1 cellular context compared by ENCODE assay signal in the genomic region with DNA sequence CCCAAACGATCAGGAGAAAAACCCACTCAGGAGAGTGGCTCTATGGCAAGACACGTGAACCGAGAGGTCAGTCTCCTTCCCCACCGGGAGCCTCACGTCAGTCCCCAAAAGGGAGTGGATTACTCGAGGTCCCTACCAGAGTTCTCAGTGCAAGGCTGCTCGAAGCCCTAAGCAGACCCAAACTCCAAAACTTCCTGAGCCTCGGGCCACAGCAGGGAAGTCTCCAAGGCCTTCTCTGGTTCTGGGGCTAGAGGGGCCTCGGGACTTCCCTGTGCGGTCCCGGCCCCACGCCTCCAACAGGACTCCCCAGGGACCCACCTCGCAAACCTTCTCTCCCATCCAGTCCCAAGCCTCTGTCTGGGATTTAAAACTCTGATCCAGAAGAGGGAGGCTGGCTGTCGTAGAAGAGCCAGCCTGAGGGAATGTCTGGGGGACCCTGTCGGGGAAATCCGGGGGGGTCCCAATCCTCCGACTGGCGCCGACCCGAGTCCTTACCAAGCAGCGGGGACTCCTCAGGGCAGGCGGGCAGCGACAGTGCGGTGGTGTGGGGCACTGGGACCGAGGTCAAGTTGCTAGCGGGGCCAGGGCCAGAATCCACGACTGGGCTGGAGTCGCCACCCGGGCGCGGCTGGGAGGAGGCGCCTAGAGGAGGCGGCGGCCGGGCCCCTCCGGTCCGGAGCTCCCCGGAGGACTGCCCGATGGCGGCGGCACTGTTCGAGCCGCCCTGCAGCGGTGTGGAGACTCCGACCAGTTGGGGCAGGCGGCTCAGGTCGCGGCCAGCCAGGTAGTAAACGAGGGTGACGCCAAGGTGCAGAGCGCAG.
TF ChIP-seq lines count a peak whose summit lies in the region.

No MANE protein-coding gene starts in this region.

TF ChIP-seq in HepG2, 621 proteins besides CTCF, POLR2A, EP300 and RAD21 (continued from another document and continues in another):
- TF ChIP-seq, protein P1, sequence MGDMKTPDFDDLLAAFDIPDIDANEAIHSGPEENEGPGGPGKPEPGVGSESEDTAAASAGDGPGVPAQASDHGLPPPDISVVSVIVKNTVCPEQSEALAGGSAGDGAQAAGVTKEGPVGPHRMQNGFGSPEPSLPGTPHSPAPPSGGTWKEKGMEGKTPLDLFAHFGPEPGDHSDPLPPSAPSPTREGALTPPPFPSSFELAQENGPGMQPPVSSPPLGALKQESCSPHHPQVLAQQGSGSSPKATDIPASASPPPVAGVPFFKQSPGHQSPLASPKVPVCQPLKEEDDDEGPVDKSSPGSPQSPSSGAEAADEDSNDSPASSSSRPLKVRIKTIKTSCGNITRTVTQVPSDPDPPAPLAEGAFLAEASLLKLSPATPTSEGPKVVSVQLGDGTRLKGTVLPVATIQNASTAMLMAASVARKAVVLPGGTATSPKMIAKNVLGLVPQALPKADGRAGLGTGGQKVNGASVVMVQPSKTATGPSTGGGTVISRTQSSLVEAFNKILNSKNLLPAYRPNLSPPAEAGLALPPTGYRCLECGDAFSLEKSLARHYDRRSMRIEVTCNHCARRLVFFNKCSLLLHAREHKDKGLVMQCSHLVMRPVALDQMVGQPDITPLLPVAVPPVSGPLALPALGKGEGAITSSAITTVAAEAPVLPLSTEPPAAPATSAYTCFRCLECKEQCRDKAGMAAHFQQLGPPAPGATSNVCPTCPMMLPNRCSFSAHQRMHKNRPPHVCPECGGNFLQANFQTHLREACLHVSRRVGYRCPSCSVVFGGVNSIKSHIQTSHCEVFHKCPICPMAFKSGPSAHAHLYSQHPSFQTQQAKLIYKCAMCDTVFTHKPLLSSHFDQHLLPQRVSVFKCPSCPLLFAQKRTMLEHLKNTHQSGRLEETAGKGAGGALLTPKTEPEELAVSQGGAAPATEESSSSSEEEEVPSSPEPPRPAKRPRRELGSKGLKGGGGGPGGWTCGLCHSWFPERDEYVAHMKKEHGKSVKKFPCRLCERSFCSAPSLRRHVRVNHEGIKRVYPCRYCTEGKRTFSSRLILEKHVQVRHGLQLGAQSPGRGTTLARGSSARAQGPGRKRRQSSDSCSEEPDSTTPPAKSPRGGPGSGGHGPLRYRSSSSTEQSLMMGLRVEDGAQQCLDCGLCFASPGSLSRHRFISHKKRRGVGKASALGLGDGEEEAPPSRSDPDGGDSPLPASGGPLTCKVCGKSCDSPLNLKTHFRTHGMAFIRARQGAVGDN (CRISPR knock-in tag; IDR thresholded peaks at IDR 0.05) = peak; percentile 4; the same call in 1 of the 2 replicates
- TF ChIP-seq SRSF1 (optimal IDR thresholded peaks at IDR 0.05; ENCODE audit: low read depth, low read length) (peak; percentile 64), PAWR (CRISPR knock-in tag; IDR thresholded peaks at IDR 0.05; ENCODE audit: borderline replicate concordance) (no peak), KDM3A (CRISPR knock-in tag; IDR thresholded peaks at IDR 0.05; ENCODE audit: low read depth) (0 out of 2 replicates have a peak, but pooled peaks have one; percentile 21), ZNF510 (CRISPR knock-in tag; IDR thresholded peaks at IDR 0.05; ENCODE audit: low read depth) (peak; percentile 32; the same call in 1 of the 2 replicates), POLR2G (IDR thresholded peaks at IDR 0.05; ENCODE audit: low read depth, low read length) (peak; percentile 1; the same call in 1 of the 2 replicates), SALL2 (CRISPR knock-in tag; IDR thresholded peaks at IDR 0.05) (peak; percentile 57; the same call in 1 of the 2 replicates), ZBTB42 (CRISPR knock-in tag; IDR thresholded peaks at IDR 0.05) (0 out of 2 replicates have a peak, but pooled peaks have one; percentile 37), ZNF354B (CRISPR knock-in tag; IDR thresholded peaks at IDR 0.05) (no peak), HOXA7 (CRISPR knock-in tag; IDR thresholded peaks at IDR 0.05) (0 out of 2 replicates have a peak, but pooled peaks have one; percentile 38), HES4 (CRISPR knock-in tag; IDR thresholded peaks at IDR 0.05; ENCODE audit: borderline replicate concordance) (0 out of 2 replicates have a peak, but pooled peaks have one; percentile 32), ZNF333 (CRISPR knock-in tag; IDR thresholded peaks at IDR 0.05; ENCODE audit: borderline replicate concordance) (peak; percentile 54; the same call in 1 of the 2 replicates), ZNF776 (CRISPR knock-in tag; IDR thresholded peaks at IDR 0.05) (peak; percentile 56; the same call in 1 of the 2 replicates), ZC3H13 (CRISPR knock-in tag; IDR thresholded peaks at IDR 0.05) (peak; percentile 48; the same call in 1 of the 2 replicates), ZNF562 (CRISPR knock-in tag; IDR thresholded peaks at IDR 0.05; ENCODE audit: borderline replicate concordance) (0 out of 2 replicates have a peak, but pooled peaks have one; percentile 27), ZNF567 (CRISPR knock-in tag; IDR thresholded peaks at IDR 0.05; ENCODE audit: borderline replicate concordance) (no peak), MZF1 (CRISPR knock-in tag; IDR thresholded peaks at IDR 0.05; ENCODE audit: borderline replicate concordance) (0 out of 2 replicates have a peak, but pooled peaks have one; percentile 49), NCOA5 (CRISPR knock-in tag; IDR thresholded peaks at IDR 0.05) (no peak), HIVEP1 (CRISPR knock-in tag; IDR thresholded peaks at IDR 0.05) (peak; percentile 52; the same call in 1 of the 2 replicates), SNAI1 (CRISPR knock-in tag; IDR thresholded peaks at IDR 0.05; ENCODE audit: borderline replicate concordance) (0 out of 2 replicates have a peak, but pooled peaks have one; percentile 40), HNRNPLL (IDR thresholded peaks at IDR 0.05; ENCODE audit: low read depth, low read length, poor library complexity, severe bottlenecking) (peak; percentile 43), ATF1 (CRISPR knock-in tag; IDR thresholded peaks at IDR 0.05) (no peak), ZBTB7B (CRISPR knock-in tag; IDR thresholded peaks at IDR 0.05) (peak; percentile 18; the same call in 1 of the 2 replicates), ZNF335 (CRISPR knock-in tag; IDR thresholded peaks at IDR 0.05) (no peak), HOXA5 (CRISPR knock-in tag; IDR thresholded peaks at IDR 0.05) (peak; percentile 26; the same call in 1 of the 2 replicates), RBM39 (IDR thresholded peaks at IDR 0.05; ENCODE audit: low read depth, low read length, poor library complexity, severe bottlenecking) (peak; percentile 40), ERF (CRISPR knock-in tag; IDR thresholded peaks at IDR 0.05) (0 out of 2 replicates have a peak, but pooled peaks have one; percentile 4), TARDBP (CRISPR knock-in tag; IDR thresholded peaks at IDR 0.05) (no peak), ARNTL (CRISPR knock-in tag; IDR thresholded peaks at IDR 0.05) (0 out of 2 replicates have a peak, but pooled peaks have one; percentile 25), PHF20 (CRISPR knock-in tag; IDR thresholded peaks at IDR 0.05) (0 out of 2 replicates have a peak, but pooled peaks have one; percentile 1), JUNB (CRISPR knock-in tag; IDR thresholded peaks at IDR 0.05; ENCODE audit: borderline replicate concordance) (peak; percentile 57; the same call in 1 of the 2 replicates), STAG1 (CRISPR knock-in tag; IDR thresholded peaks at IDR 0.05) (peak; percentile 10; the same call in 1 of the 2 replicates), ZNF234 (CRISPR knock-in tag; conservative IDR thresholded peaks at IDR 0.05) (peak; percentile 62; the same call in 1 of the 2 replicates), ZSCAN22 (CRISPR knock-in tag; IDR thresholded peaks at IDR 0.05) (peak; percentile 94)
- TF ChIP-seq, protein P2, sequence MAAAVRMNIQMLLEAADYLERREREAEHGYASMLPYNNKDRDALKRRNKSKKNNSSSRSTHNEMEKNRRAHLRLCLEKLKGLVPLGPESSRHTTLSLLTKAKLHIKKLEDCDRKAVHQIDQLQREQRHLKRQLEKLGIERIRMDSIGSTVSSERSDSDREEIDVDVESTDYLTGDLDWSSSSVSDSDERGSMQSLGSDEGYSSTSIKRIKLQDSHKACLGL (CRISPR knock-in tag; IDR thresholded peaks at IDR 0.05) = peak; percentile 77
- TF ChIP-seq, protein P3, sequence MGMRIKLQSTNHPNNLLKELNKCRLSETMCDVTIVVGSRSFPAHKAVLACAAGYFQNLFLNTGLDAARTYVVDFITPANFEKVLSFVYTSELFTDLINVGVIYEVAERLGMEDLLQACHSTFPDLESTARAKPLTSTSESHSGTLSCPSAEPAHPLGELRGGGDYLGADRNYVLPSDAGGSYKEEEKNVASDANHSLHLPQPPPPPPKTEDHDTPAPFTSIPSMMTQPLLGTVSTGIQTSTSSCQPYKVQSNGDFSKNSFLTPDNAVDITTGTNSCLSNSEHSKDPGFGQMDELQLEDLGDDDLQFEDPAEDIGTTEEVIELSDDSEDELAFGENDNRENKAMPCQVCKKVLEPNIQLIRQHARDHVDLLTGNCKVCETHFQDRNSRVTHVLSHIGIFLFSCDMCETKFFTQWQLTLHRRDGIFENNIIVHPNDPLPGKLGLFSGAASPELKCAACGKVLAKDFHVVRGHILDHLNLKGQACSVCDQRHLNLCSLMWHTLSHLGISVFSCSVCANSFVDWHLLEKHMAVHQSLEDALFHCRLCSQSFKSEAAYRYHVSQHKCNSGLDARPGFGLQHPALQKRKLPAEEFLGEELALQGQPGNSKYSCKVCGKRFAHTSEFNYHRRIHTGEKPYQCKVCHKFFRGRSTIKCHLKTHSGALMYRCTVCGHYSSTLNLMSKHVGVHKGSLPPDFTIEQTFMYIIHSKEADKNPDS (CRISPR knock-in tag; IDR thresholded peaks at IDR 0.05) = 0 out of 2 replicates have a peak, but pooled peaks have one; percentile 11
- TF ChIP-seq, protein P4, sequence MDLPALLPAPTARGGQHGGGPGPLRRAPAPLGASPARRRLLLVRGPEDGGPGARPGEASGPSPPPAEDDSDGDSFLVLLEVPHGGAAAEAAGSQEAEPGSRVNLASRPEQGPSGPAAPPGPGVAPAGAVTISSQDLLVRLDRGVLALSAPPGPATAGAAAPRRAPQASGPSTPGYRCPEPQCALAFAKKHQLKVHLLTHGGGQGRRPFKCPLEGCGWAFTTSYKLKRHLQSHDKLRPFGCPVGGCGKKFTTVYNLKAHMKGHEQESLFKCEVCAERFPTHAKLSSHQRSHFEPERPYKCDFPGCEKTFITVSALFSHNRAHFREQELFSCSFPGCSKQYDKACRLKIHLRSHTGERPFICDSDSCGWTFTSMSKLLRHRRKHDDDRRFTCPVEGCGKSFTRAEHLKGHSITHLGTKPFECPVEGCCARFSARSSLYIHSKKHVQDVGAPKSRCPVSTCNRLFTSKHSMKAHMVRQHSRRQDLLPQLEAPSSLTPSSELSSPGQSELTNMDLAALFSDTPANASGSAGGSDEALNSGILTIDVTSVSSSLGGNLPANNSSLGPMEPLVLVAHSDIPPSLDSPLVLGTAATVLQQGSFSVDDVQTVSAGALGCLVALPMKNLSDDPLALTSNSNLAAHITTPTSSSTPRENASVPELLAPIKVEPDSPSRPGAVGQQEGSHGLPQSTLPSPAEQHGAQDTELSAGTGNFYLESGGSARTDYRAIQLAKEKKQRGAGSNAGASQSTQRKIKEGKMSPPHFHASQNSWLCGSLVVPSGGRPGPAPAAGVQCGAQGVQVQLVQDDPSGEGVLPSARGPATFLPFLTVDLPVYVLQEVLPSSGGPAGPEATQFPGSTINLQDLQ (CRISPR knock-in tag; IDR thresholded peaks at IDR 0.05) = 0 out of 2 replicates have a peak, but pooled peaks have one; percentile 12
- TF ChIP-seq, protein P5, sequence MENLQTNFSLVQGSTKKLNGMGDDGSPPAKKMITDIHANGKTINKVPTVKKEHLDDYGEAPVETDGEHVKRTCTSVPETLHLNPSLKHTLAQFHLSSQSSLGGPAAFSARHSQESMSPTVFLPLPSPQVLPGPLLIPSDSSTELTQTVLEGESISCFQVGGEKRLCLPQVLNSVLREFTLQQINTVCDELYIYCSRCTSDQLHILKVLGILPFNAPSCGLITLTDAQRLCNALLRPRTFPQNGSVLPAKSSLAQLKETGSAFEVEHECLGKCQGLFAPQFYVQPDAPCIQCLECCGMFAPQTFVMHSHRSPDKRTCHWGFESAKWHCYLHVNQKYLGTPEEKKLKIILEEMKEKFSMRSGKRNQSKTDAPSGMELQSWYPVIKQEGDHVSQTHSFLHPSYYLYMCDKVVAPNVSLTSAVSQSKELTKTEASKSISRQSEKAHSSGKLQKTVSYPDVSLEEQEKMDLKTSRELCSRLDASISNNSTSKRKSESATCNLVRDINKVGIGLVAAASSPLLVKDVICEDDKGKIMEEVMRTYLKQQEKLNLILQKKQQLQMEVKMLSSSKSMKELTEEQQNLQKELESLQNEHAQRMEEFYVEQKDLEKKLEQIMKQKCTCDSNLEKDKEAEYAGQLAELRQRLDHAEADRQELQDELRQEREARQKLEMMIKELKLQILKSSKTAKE (CRISPR knock-in tag; IDR thresholded peaks at IDR 0.05; ENCODE audit: borderline replicate concordance) = peak; percentile 65
- TF ChIP-seq, protein P6, sequence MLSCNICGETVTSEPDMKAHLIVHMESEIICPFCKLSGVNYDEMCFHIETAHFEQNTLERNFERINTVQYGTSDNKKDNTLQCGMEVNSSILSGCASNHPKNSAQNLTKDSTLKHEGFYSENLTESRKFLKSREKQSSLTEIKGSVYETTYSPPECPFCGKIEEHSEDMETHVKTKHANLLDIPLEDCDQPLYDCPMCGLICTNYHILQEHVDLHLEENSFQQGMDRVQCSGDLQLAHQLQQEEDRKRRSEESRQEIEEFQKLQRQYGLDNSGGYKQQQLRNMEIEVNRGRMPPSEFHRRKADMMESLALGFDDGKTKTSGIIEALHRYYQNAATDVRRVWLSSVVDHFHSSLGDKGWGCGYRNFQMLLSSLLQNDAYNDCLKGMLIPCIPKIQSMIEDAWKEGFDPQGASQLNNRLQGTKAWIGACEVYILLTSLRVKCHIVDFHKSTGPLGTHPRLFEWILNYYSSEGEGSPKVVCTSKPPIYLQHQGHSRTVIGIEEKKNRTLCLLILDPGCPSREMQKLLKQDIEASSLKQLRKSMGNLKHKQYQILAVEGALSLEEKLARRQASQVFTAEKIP (CRISPR knock-in tag; IDR thresholded peaks at IDR 0.05; ENCODE audit: borderline replicate concordance) = no peak
- TF ChIP-seq, protein P7, sequence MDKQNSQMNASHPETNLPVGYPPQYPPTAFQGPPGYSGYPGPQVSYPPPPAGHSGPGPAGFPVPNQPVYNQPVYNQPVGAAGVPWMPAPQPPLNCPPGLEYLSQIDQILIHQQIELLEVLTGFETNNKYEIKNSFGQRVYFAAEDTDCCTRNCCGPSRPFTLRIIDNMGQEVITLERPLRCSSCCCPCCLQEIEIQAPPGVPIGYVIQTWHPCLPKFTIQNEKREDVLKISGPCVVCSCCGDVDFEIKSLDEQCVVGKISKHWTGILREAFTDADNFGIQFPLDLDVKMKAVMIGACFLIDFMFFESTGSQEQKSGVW (CRISPR knock-in tag; IDR thresholded peaks at IDR 0.05; ENCODE audit: borderline replicate concordance) = 0 out of 2 replicates have a peak, but pooled peaks have one; percentile 21
- TF ChIP-seq, protein P8, sequence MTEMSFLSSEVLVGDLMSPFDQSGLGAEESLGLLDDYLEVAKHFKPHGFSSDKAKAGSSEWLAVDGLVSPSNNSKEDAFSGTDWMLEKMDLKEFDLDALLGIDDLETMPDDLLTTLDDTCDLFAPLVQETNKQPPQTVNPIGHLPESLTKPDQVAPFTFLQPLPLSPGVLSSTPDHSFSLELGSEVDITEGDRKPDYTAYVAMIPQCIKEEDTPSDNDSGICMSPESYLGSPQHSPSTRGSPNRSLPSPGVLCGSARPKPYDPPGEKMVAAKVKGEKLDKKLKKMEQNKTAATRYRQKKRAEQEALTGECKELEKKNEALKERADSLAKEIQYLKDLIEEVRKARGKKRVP (CRISPR knock-in tag; IDR thresholded peaks at IDR 0.05) = peak in 1 of 2 experiments; percentile 65; a peak in 1 of 4 replicates
- TF ChIP-seq, protein P9, sequence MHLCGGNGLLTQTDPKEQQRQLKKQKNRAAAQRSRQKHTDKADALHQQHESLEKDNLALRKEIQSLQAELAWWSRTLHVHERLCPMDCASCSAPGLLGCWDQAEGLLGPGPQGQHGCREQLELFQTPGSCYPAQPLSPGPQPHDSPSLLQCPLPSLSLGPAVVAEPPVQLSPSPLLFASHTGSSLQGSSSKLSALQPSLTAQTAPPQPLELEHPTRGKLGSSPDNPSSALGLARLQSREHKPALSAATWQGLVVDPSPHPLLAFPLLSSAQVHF (CRISPR knock-in tag; IDR thresholded peaks at IDR 0.05) = 0 out of 2 replicates have a peak, but pooled peaks have one; percentile 83
